18 cellular contexts compared by ENCODE assay signal in genomic region chr6:110636776-110637175, GRCh38.
DNase-seq lines count a peak whose midpoint lies in the region; ATAC-seq, FAIRE-seq and TF ChIP-seq lines count a peak whose summit lies in the region.
"Had no signal": no experiment of that assay in that cellular context is flagged by ENCODE, and none has a peak within 500 bp of the region (broad histone marks: within the 10 kb centered on the region; RNA-seq: fewer than 3 reads in every experiment).

No MANE protein-coding gene starts in this region.

- no peaks in the 10 kb centered on the region for H3K23me2 ChIP-seq in H1 (ENCODE audit: low read depth, low read length)

- TF ChIP-seq RAD21 in H1 (IDR thresholded peaks at IDR 0.05 in 1 of 2, conservative IDR thresholded peaks at IDR 0.05 in 1 of 2; ENCODE audit: low read depth in 2 of 2, low read length in 2 of 2): no peak

- no peak overlapping the region for H3K4me2 ChIP-seq in H1 (ENCODE audit: insufficient read depth in 1 of 2, low read depth in 2 of 2, low read length in 2 of 2)
- H3K4me2 ChIP-seq: BLaER1 had no signal

- TF ChIP-seq POLR2A in H1 (IDR thresholded peaks at IDR 0.05; ENCODE audit: control extremely low read depth in 1 of 2, low read depth in 2 of 2, low read length in 2 of 2): no peak
- TF ChIP-seq POLR2A in right lobe of liver (IDR thresholded peaks at IDR 0.05): no peak

- H3K9me3 Mint-ChIP-seq in activated T-cell treated with anti-CD3 and anti-CD28 coated beads, Interleukin-2, amount 50 U/mL, for 72 hours: no peaks in the 10 kb centered on the region
- H3K9me3 Mint-ChIP-seq: CD8-positive, alpha-beta memory T cell had no signal

- H3K56ac ChIP-seq in H1 (replicated peaks; ENCODE audit: insufficient read length, low read depth, low read length): no peak overlapping the region

- POLR2A ChIA-PET in H1 (lab: Charles Lee; ENCODE audit: partially characterized antibody): no interaction called here

- 98 to 100% methylated on average over 1 to 2 of the region's 2 CpGs for WGBS in H1 (ENCODE audit: extremely low coverage in 1 of 2, insufficient coverage in 1 of 2, insufficient read length in 1 of 2, insufficient replicate concordance in 2 of 2, low coverage in 1 of 2, low lambda C conversion rate in 2 of 2, missing lambda C conversion rate in 1 of 2), 2 experiments
- WGBS in right lobe of liver (ENCODE audit: insufficient coverage, low coverage, low lambda C conversion rate, missing lambda C conversion rate): 100% methylated on average over 2 of the region's 2 CpGs
- 88 to 94% methylated on average over 2 of the region's 2 CpGs for WGBS in pancreas, 2 donors

- H3K27me3 Mint-ChIP-seq in activated T-cell treated with anti-CD3 and anti-CD28 coated beads, Interleukin-2, amount 50 U/mL, for 72 hours (ENCODE audit: low read depth): no peaks in the 10 kb centered on the region
- H3K27me3 Mint-ChIP-seq: CD8-positive, alpha-beta memory T cell had no signal

- H3K36me3 Mint-ChIP-seq in activated T-cell treated with anti-CD3 and anti-CD28 coated beads, Interleukin-2, amount 50 U/mL, for 72 hours (ENCODE audit: insufficient read depth in 2 of 2): peaks cover 0 to 5% of the 10 kb centered on the region in 2 donors

- H3K9ac ChIP-seq in H1 (replicated peaks in 1 of 4; ENCODE audit: extremely low read depth in 1 of 4, low read depth in 3 of 4, low read length in 3 of 4): no peak overlapping the region
- H3K9ac ChIP-seq: BLaER1 had no signal

- H4K91ac ChIP-seq in H1 (replicated peaks; ENCODE audit: insufficient read length, low read length): no peak overlapping the region

- no peak overlapping the region for H4K5ac ChIP-seq in H1 (ENCODE audit: insufficient read length, low read depth, low read length)

- H2AFZ ChIP-seq in H1 (ENCODE audit: low read length): no peak overlapping the region

- TF ChIP-seq CTCF in H1 (IDR thresholded peaks at IDR 0.05; ENCODE audit: control extremely low read depth in 1 of 3, insufficient read depth in 1 of 3, low read depth in 1 of 3, low read length in 3 of 3) (no peak), left ventricle myocardium inferior (IDR thresholded peaks at IDR 0.05; ENCODE audit: borderline replicate concordance) (no peak), right lobe of liver (IDR thresholded peaks at IDR 0.05) (no peak), pancreas (IDR thresholded peaks at IDR 0.05) (no peak)

- H3K9me3 ChIP-seq in H1 (ENCODE audit: insufficient read depth in 2 of 2, low read depth in 1 of 2, low read length in 1 of 2) (no peaks in the 10 kb centered on the region), left ventricle myocardium inferior (replicated peaks) (no peaks in the 10 kb centered on the region), right lobe of liver (no peaks in the 10 kb centered on the region), pancreas (no peaks in the 10 kb centered on the region)
- H3K9me3 ChIP-seq: BLaER1, Caco-2 had no signal

- no peak overlapping the region for H3K23ac ChIP-seq in H1 (ENCODE audit: insufficient read length)

- no peak overlapping the region for H2BK5ac ChIP-seq in H1 (ENCODE audit: low read depth, low read length)

- H4K8ac ChIP-seq in H1 (ENCODE audit: extremely low read depth, insufficient read depth, low read length): no peak overlapping the region

- no peaks in the 10 kb centered on the region for H4K20me1 ChIP-seq in H1 (replicated peaks in 1 of 2; ENCODE audit: control insufficient read depth in 1 of 2, insufficient read depth in 2 of 2, low read length in 2 of 2)
- H4K20me1 ChIP-seq: BLaER1 had no signal

- no peak overlapping the region for H2BK20ac ChIP-seq in H1 (ENCODE audit: low read length)

- H3K18ac ChIP-seq in H1 (ENCODE audit: extremely low read depth, low read length): no peak overlapping the region

- no peak for ATAC-seq in activated T-cell treated with anti-CD3 and anti-CD28 coated beads, Interleukin-2, amount 50 U/mL, for 72 hours (replicated peaks in 1 of 2)
- ATAC-seq in right lobe of liver (no peak), pancreas (no peak), GM19463 (IDR thresholded peaks at IDR 0.05; ENCODE audit: unreplicated experiment) (no peak)
- ATAC-seq: HCT116 had no signal

- no peak overlapping the region for H2BK12ac ChIP-seq in H1 (ENCODE audit: low read depth, low read length)

- no peaks in the 10 kb centered on the region for H3K4me1 Mint-ChIP-seq in activated T-cell treated with anti-CD3 and anti-CD28 coated beads, Interleukin-2, amount 50 U/mL, for 72 hours (ENCODE audit: low read depth)
- H3K4me1 Mint-ChIP-seq: CD8-positive, alpha-beta memory T cell had no signal

- no peak overlapping the region for H2BK120ac ChIP-seq in H1 (replicated peaks; ENCODE audit: low read depth, low read length)

- FAIRE-seq in H1 (lab: Jason Lieb, UNC) (peak; percentile 28), pancreas (lab: Jason Lieb, UNC) (no peak)
- FAIRE-seq: GM12892, H54 had no signal

- no peak for DNase-seq in activated T-cell treated with anti-CD3 and anti-CD28 coated beads, Interleukin-2, amount 50 U/mL, for 72 hours
- DNase-seq in activated T-cell treated with anti-CD3 and anti-CD28 coated beads, Interleukin-2, amount 50 U/mL, for 1 hour: no peak
- DNase-seq in H1 (ENCODE audit: low read depth in 1 of 2, low spot score in 2 of 2) (no peak), left ventricle myocardium inferior (no peak), right lobe of liver (no peak), pancreas (no peak)
- DNase-seq: 8988T; AML-193; Caco-2; CD8-positive, alpha-beta memory T cell; DND-41; GDM1; IMR-90 had no signal

- no peak overlapping the region for H3K4me3 Mint-ChIP-seq in activated T-cell treated with anti-CD3 and anti-CD28 coated beads, Interleukin-2, amount 50 U/mL, for 72 hours
- H3K4me3 Mint-ChIP-seq: CD8-positive, alpha-beta memory T cell had no signal

- peak overlapping the region; percentile 10 for H3K27ac Mint-ChIP-seq in activated T-cell treated with anti-CD3 and anti-CD28 coated beads, Interleukin-2, amount 50 U/mL, for 72 hours

- CTCF ChIA-PET in H1 (lab: Charles Lee; ENCODE audit: partially characterized antibody): interaction anchor here (0.6 to 1.6 kb wide), 2 partner anchors 18 to 576 kb away, joined by 3 to 8 read pairs; no protein-coding TSS in a partner anchor

- no peak overlapping the region for H3K27ac ChIP-seq in H1 (ENCODE audit: low read depth, low read length)
- peak overlapping the region; percentile 62 for H3K27ac ChIP-seq in left ventricle myocardium inferior (replicated peaks)
- H3K27ac ChIP-seq in right lobe of liver: no peak overlapping the region
- H3K27ac ChIP-seq in pancreas: no peak overlapping the region
- H3K27ac ChIP-seq: BLaER1 had no signal

- H3K27me3 ChIP-seq in H1 (replicated peaks in 1 of 4; ENCODE audit: control insufficient read depth in 3 of 4, extremely low read depth in 1 of 4, insufficient read depth in 3 of 4, low read length in 3 of 4): no peaks in the 10 kb centered on the region
- H3K27me3 ChIP-seq in left ventricle myocardium inferior (ENCODE audit: low read depth): no peaks in the 10 kb centered on the region
- no peaks in the 10 kb centered on the region for H3K27me3 ChIP-seq in right lobe of liver
- H3K27me3 ChIP-seq in pancreas: no peaks in the 10 kb centered on the region
- H3K27me3 ChIP-seq: BLaER1 had no signal

- no peak overlapping the region for H3K14ac ChIP-seq in H1 (ENCODE audit: insufficient read length)

- H3K4ac ChIP-seq in H1 (replicated peaks; ENCODE audit: insufficient read length, low read depth, low read length): no peak overlapping the region

- no peaks in the 10 kb centered on the region; a peak in 1 of 7 replicates for H3K4me1 ChIP-seq in H1 (replicated peaks in 1 of 4; ENCODE audit: control insufficient read depth in 3 of 4, insufficient read depth in 4 of 4, low read length in 3 of 4)
- peaks cover 19% of the 10 kb centered on the region for H3K4me1 ChIP-seq in left ventricle myocardium inferior
- no peaks in the 10 kb centered on the region for H3K4me1 ChIP-seq in right lobe of liver
- H3K4me1 ChIP-seq in pancreas: no peaks in the 10 kb centered on the region
- H3K4me1 ChIP-seq: Caco-2 had no signal

- H3K36me3 ChIP-seq in H1 (ENCODE audit: control insufficient read depth in 2 of 4, insufficient read depth in 4 of 4, low read length in 3 of 4) (0 out of 8 replicates have a peak, but pooled peaks cover 0 to 2% (median 0%) of the 10 kb centered on the region in 4 experiments), left ventricle myocardium inferior (no peaks in the 10 kb centered on the region), right lobe of liver (no peaks in the 10 kb centered on the region), pancreas (no peaks in the 10 kb centered on the region)

- H2AK5ac ChIP-seq in H1 (ENCODE audit: low read depth, low read length): no peak overlapping the region

- H3K79me2 ChIP-seq in H1 (ENCODE audit: control insufficient read depth in 1 of 2, insufficient read depth in 2 of 2, low read length in 2 of 2): no peaks in the 10 kb centered on the region

- H3K79me1 ChIP-seq in H1 (ENCODE audit: low read depth, low read length): no peaks in the 10 kb centered on the region

- intact Hi-C loops in left ventricle myocardium inferior (cut with micrococcal nuclease): no loop called here
- intact Hi-C loops in right lobe of liver (cut with DNase I): no loop called here
- intact Hi-C loops in pancreas (cut with DNase I): no loop called here

- no peak for TF ChIP-seq EP300 in H1 (IDR thresholded peaks at IDR 0.05; ENCODE audit: borderline replicate concordance in 1 of 2, low read depth in 2 of 2, low read length in 2 of 2)

- H2BK15ac ChIP-seq in H1 (ENCODE audit: low read length): no peak overlapping the region

- no peak overlapping the region for H3K4me3 ChIP-seq in H1 (ENCODE audit: extremely low read depth in 1 of 4, insufficient read depth in 2 of 4, low read depth in 3 of 4, low read length in 4 of 4)
- H3K4me3 ChIP-seq in left ventricle myocardium inferior: no peak overlapping the region
- no peak overlapping the region for H3K4me3 ChIP-seq in right lobe of liver
- no peak overlapping the region for H3K4me3 ChIP-seq in pancreas
- H3K4me3 ChIP-seq: BLaER1 had no signal

TF ChIP-seq in H1, 55 proteins besides CTCF, POLR2A, EP300 and RAD21:
- no peak for TF ChIP-seq GTF2F1 (IDR thresholded peaks at IDR 0.05; ENCODE audit: borderline replicate concordance, low read depth, low read length)
- no peak for TF ChIP-seq RBBP5 (IDR thresholded peaks at IDR 0.05; ENCODE audit: borderline replicate concordance, low read depth, low read length)
- TF ChIP-seq CTBP2 (IDR thresholded peaks at IDR 0.05; ENCODE audit: borderline replicate concordance, insufficient read depth, insufficient read length, low read length): no peak
- no peak for TF ChIP-seq CBX5 (IDR thresholded peaks at IDR 0.05; ENCODE audit: low read depth, low read length)
